ENCODE assay signal across 24 cellular contexts in the genomic region with DNA sequence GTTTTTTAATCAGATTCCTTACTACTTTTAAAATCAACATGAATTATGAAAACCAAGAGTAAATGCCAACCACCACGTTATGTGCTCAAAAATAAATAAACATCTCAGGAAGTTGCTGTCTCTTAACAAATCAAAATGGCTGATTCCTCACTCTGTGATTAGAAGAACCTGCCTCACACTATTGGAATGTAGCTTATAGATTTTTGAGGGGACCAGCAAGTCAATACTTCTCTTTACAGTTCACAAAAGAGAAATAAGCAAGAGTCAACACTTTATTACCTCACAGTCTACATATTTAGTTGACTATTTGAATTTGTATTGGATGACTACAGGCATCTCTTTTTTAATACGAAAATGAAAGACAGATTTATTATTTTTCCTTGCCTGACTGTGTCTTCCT.
"Had no signal": no experiment of that assay in that cellular context is flagged by ENCODE, and none has a peak within 500 bp of the region (broad histone marks: within the 10 kb centered on the region; RNA-seq: fewer than 3 reads in every experiment).

No MANE protein-coding gene starts in this region.

- H3K36me3 Mint-ChIP-seq: activated naive CD8-positive, alpha-beta T cell treated with anti-CD3 and anti-CD28 coated beads for 36 hours; immature natural killer cell; naive thymus-derived CD4-positive, alpha-beta T cell had no signal

- H3K4me3 Mint-ChIP-seq: activated B cell treated with CpG ODN at 0.5 μM for 24 hours; activated CD4-positive, alpha-beta T cell treated with anti-CD3 and anti-CD28 coated beads for 36 hours; activated naive CD8-positive, alpha-beta T cell treated with anti-CD3 and anti-CD28 coated beads for 36 hours; activated T-cell treated with anti-CD3 and anti-CD28 coated beads, Interleukin-2, amount 50 U/mL, for 24 hours; activated T-helper 17 cell treated with anti-CD3 and anti-CD28 coated beads, Interleukin-2, amount 50 U/mL, for 72 hours; dendritic cell treated with granulocyte-macrophage colony-stimulating factor and Interleukin-4, amounts not matched to agents 40 ng/mL and 50 ng/mL, for 4 days; immature natural killer cell; naive thymus-derived CD4-positive, alpha-beta T cell; neural crest cell; stimulated activated naive CD8-positive, alpha-beta T cell treated with anti-CD3 and anti-CD28 coated beads, Interleukin-15, Interleukin-2, amounts not matched to agents 100 ng/mL and 50 ng/mL, for 24 hours had no signal

- H3K9me3 ChIP-seq: tibial artery had no signal

- DNase-seq: activated B cell treated with CpG ODN at 0.5 μM for 24 hours; activated CD4-positive, alpha-beta T cell treated with anti-CD3 and anti-CD28 coated beads for 36 hours; activated CD4-positive, alpha-beta T cell treated with anti-CD3 and anti-CD28 coated beads, Interleukin-2, amount 50 U/mL, for 4 hours; activated CD8-positive, alpha-beta memory T cell treated with anti-CD3 and anti-CD28 coated beads for 24 hours; activated CD8-positive, alpha-beta memory T cell treated with anti-CD3 and anti-CD28 coated beads, Interleukin-2, amount 50 U/mL, for 4 hours; activated naive CD4-positive, alpha-beta T cell; activated naive CD8-positive, alpha-beta T cell treated with anti-CD3 and anti-CD28 coated beads for 36 hours; activated T-cell treated with anti-CD3 and anti-CD28 coated beads, Interleukin-2, amount 50 U/mL, for 24 hours; effector CD4-positive, alpha-beta T cell; erythroblast; foreskin fibroblast; immature natural killer cell; naive thymus-derived CD4-positive, alpha-beta T cell; stimulated activated CD4-positive, alpha-beta T cell treated with anti-CD3 and anti-CD28 coated beads, Interleukin-1b, Interleukin-23, amount 100 ng/mL, for 48 hours; substantia nigra; T-helper 1 cell; tibial artery had no signal

- H3K27me3 Mint-ChIP-seq: activated B cell treated with CpG ODN at 0.5 μM for 24 hours; activated CD4-positive, alpha-beta T cell treated with anti-CD3 and anti-CD28 coated beads for 36 hours; activated naive CD8-positive, alpha-beta T cell treated with anti-CD3 and anti-CD28 coated beads for 36 hours; activated T-cell treated with anti-CD3 and anti-CD28 coated beads, Interleukin-2, amount 50 U/mL, for 24 hours; activated T-helper 17 cell treated with anti-CD3 and anti-CD28 coated beads, Interleukin-2, amount 50 U/mL, for 72 hours; dendritic cell treated with granulocyte-macrophage colony-stimulating factor and Interleukin-4, amounts not matched to agents 40 ng/mL and 50 ng/mL, for 4 days; naive thymus-derived CD4-positive, alpha-beta T cell; stimulated activated naive CD8-positive, alpha-beta T cell treated with anti-CD3 and anti-CD28 coated beads, Interleukin-15, Interleukin-2, amounts not matched to agents 100 ng/mL and 50 ng/mL, for 24 hours had no signal

- H3K4me1 ChIP-seq: tibial artery had no signal

- H3K4me3 ChIP-seq: cardiac muscle cell, lung, skin epidermis, tibial artery had no signal

- H3K36me3 ChIP-seq: cardiac muscle cell, tibial artery had no signal

- ATAC-seq: activated CD4-positive, alpha-beta T cell treated with anti-CD3 and anti-CD28 coated beads for 36 hours; activated T-helper 17 cell treated with anti-CD3 and anti-CD28 coated beads, Interleukin-2, amount 50 U/mL, for 72 hours had no signal

- H3K4me1 Mint-ChIP-seq: activated B cell treated with CpG ODN at 0.5 μM for 24 hours; activated CD4-positive, alpha-beta T cell treated with anti-CD3 and anti-CD28 coated beads for 36 hours; activated naive CD8-positive, alpha-beta T cell treated with anti-CD3 and anti-CD28 coated beads for 36 hours; activated T-helper 17 cell treated with anti-CD3 and anti-CD28 coated beads, Interleukin-2, amount 50 U/mL, for 72 hours; immature natural killer cell; naive thymus-derived CD4-positive, alpha-beta T cell had no signal

- H3K9me3 Mint-ChIP-seq: dendritic cell treated with granulocyte-macrophage colony-stimulating factor and Interleukin-4, amounts not matched to agents 40 ng/mL and 50 ng/mL, for 4 days had no signal

- H3K27ac ChIP-seq: cardiac muscle cell, tibial artery had no signal

- H3K27me3 ChIP-seq: cardiac muscle cell, tibial artery had no signal

- H3K27ac Mint-ChIP-seq: activated B cell treated with CpG ODN at 0.5 μM for 24 hours; activated CD4-positive, alpha-beta T cell treated with anti-CD3 and anti-CD28 coated beads for 36 hours; activated naive CD8-positive, alpha-beta T cell treated with anti-CD3 and anti-CD28 coated beads for 36 hours; activated T-cell treated with anti-CD3 and anti-CD28 coated beads, Interleukin-2, amount 50 U/mL, for 24 hours; activated T-helper 17 cell treated with anti-CD3 and anti-CD28 coated beads, Interleukin-2, amount 50 U/mL, for 72 hours; dendritic cell treated with granulocyte-macrophage colony-stimulating factor and Interleukin-4, amounts not matched to agents 40 ng/mL and 50 ng/mL, for 4 days; immature natural killer cell; naive thymus-derived CD4-positive, alpha-beta T cell; stimulated activated naive CD8-positive, alpha-beta T cell treated with anti-CD3 and anti-CD28 coated beads, Interleukin-15, Interleukin-2, amounts not matched to agents 100 ng/mL and 50 ng/mL, for 24 hours had no signal
